Comparison of ENCODE assay signal across 27 cellular contexts in the genomic region with DNA sequence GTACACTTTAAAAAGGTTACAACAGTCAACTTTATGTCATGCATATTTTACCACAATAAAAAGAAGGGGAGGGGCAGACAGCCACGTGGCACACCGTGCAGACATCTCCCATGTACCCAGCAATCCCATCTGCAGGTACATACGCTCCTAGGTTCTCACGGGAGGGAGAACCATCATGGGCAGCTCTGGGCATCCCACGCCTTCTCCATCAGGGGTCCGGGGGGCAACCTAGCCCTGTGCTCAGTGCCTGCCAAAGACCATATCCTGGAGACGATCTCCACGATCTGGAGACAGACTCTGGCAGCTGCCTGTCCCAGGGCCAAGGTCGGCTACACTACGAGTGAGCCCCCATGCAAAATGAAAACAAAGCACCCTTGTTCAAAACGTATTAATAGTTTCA. TPM values are rescaled to one million over a fixed set of nuclear protein-coding genes. Genes with fewer than 3 reads are reported as not detected.
"Had no signal": no experiment of that assay in that cellular context is flagged by ENCODE, and none has a peak within 500 bp of the region (broad histone marks: within the 10 kb centered on the region; RNA-seq: fewer than 3 reads in every experiment).

No MANE protein-coding gene starts in this region.

- DNase-seq: activated B cell treated with CpG ODN at 0.5 μM for 24 hours; activated CD4-positive, alpha-beta memory T cell treated with anti-CD3 and anti-CD28 coated beads, Interleukin-2, amount 10 ng/mL, durations not matched to agents 7 days and 5 days; activated CD4-positive, alpha-beta T cell treated with anti-CD3 and anti-CD28 coated beads for 1 hour; activated CD4-positive, alpha-beta T cell treated with anti-CD3 and anti-CD28 coated beads, Interleukin-2, amount 50 U/mL, for 1 hour; activated gamma-delta T cell; activated naive CD4-positive, alpha-beta T cell treated with anti-CD3 and anti-CD28 coated beads for 36 hours; activated T-cell treated with anti-CD3 and anti-CD28 coated beads for 4 hours; activated T-cell treated with anti-CD3 and anti-CD28 coated beads, Interleukin-2, amount 50 U/mL, for 48 hours; amygdala; Karpas-422; NCI-H1105 treated with DMSO at 0.1 percent for 48 hours; NCI-H1436 treated with DMSO at 0.1 percent for 48 hours; NCI-H187; NCI-H2081; NCI-H510A treated with DMSO at 0.1 percent for 48 hours; NCI-H69; NK-92 treated with Interleukin-12 subunit alpha and Interleukin-12 subunit beta, amount 100 ng/mL, for 24 hours; SHP77; T-helper 2 cell; T1000 had no signal

- H3K4me3 Mint-ChIP-seq: activated B cell treated with CpG ODN at 0.5 μM for 24 hours; activated CD4-positive, alpha-beta memory T cell treated with anti-CD3 and anti-CD28 coated beads, Interleukin-2, amount 10 ng/mL, durations not matched to agents 7 days and 5 days; activated naive CD4-positive, alpha-beta T cell treated with anti-CD3 and anti-CD28 coated beads for 36 hours; activated naive CD8-positive, alpha-beta T cell; activated T-helper 17 cell treated with anti-CD3 and anti-CD28 coated beads, Interleukin-2, amount 50 U/mL, for 72 hours; brain; central memory CD8-positive, alpha-beta T cell had no signal

- ATAC-seq: activated T-helper 17 cell treated with anti-CD3 and anti-CD28 coated beads, Interleukin-2, amount 50 U/mL, for 72 hours had no signal

- H3K9me3 Mint-ChIP-seq: activated B cell treated with CpG ODN at 0.5 μM for 24 hours; activated CD4-positive, alpha-beta memory T cell treated with anti-CD3 and anti-CD28 coated beads, Interleukin-2, amount 10 ng/mL, durations not matched to agents 7 days and 5 days; activated naive CD4-positive, alpha-beta T cell treated with anti-CD3 and anti-CD28 coated beads for 36 hours; activated T-helper 17 cell treated with anti-CD3 and anti-CD28 coated beads, Interleukin-2, amount 50 U/mL, for 72 hours; central memory CD8-positive, alpha-beta T cell had no signal

- H3K27ac Mint-ChIP-seq: activated B cell treated with CpG ODN at 0.5 μM for 24 hours; activated CD4-positive, alpha-beta memory T cell treated with anti-CD3 and anti-CD28 coated beads, Interleukin-2, amount 10 ng/mL, durations not matched to agents 7 days and 5 days; activated naive CD4-positive, alpha-beta T cell treated with anti-CD3 and anti-CD28 coated beads for 36 hours; activated naive CD8-positive, alpha-beta T cell; activated T-helper 17 cell treated with anti-CD3 and anti-CD28 coated beads, Interleukin-2, amount 50 U/mL, for 72 hours had no signal

- H3K36me3 Mint-ChIP-seq: activated naive CD8-positive, alpha-beta T cell; brain had no signal

RNA-seq across cellular contexts. Expression of a gene that starts 2.5 kb away (rescaled TPM):
- total RNA-seq: activated CD4-positive, alpha-beta memory T cell treated with anti-CD3 and anti-CD28 coated beads, Interleukin-2, amount 10 ng/mL, durations not matched to agents 7 days and 5 days; activated CD8-positive, alpha-beta memory T cell treated with anti-CD3 and anti-CD28 coated beads for 36 hours; activated naive CD4-positive, alpha-beta T cell treated with anti-CD3 and anti-CD28 coated beads for 36 hours; activated T-helper 17 cell treated with anti-CD3 and anti-CD28 coated beads, Interleukin-2, amount 50 U/mL, for 72 hours; astrocyte; SK-MEL-5 had no signal

RNA-seq across cellular contexts. Expression of a gene that starts 48.3 kb away (rescaled TPM):
- total RNA-seq: SK-MEL-5 had no signal
